17 cellular contexts compared by ENCODE assay signal in the genomic region with DNA sequence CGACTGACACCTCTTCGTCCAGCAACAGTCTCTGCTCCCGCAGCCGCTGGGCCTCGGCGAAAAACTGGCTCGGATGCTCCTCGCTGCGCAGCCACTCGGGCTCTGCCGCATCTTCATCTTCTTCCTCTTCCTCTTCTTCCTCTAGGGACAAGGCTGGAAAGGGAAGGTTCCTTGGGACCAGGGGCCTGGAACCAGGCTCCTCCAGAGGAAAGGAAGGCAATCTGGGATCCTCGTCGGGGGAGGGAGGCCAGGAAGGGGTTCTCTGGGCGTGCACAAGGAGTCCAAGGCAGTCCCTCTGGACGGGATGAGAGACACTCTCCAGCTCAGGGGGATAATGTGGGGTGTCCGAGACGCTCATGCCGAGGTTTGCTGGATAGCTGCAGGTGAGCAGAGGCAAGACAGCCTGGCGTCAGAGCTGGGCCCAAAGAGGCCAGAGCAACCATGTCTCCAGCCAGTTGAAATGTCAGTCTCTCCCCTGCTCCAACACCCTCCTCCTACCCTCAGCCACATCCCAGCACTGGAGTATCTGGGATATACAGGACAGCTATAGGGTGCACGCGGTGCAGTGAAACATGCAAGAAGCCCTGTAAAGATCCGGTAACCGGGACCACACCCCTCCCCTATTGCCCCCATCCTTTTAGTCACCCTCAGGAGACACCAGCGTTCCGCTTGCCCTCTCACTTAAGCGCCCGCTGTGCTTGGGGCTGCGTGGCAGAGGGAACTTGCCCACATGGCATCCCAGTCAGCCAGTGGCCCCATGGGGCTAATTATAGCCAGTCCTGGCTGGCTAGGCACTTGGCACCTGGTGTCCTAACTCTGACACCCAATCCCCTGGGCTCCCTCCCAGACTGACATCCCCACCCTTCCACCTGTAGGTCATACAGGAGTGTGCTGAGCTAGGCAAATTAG. TPM values are rescaled to one million over a fixed set of nuclear protein-coding genes. Genes with fewer than 3 reads are reported as not detected.
DNase-seq lines count a peak whose midpoint lies in the region; ATAC-seq and TF ChIP-seq lines count a peak whose summit lies in the region.
"Had no signal": no experiment of that assay in that cellular context is flagged by ENCODE, and none has a peak within 500 bp of the region (broad histone marks: within the 10 kb centered on the region; RNA-seq: fewer than 3 reads in every experiment).

A gene with protein sequence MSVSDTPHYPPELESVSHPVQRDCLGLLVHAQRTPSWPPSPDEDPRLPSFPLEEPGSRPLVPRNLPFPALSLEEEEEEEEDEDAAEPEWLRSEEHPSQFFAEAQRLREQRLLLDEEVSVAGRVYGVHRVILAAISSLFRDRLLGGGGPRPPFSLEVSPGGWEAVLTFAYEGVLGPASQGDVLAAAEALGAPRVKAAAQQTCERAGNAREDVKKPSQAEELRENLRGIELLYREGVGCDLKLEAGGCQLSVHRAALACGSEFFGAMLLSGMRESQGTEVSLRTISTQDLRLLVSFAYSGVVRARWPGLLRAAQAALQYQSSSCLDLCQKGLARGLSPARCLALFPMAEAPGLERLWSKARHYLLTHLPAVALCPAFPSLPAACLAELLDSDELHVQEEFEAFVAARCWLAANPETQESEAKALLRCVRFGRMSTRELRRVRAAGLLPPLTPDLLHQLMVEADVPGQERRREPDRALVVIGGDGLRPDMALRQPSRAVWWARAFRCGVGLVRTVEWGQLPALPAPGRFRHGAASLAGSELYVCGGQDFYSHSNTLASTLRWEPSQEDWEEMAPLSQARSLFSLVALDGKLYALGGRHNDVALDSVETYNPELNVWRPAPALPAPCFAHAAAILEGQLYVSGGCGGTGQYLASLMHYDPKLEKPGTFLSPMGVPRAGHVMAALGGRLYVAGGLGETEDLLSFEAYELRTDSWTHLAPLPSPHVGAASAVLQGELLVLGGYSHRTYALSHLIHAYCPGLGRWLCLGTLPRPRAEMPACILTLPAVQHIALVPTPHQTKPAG (minus strand): TSS at position 713 of the 909 bp plus-strand sequence. CDS start 355 bp downstream, at position 358.

- H2BK5ac ChIP-seq in IMR-90 (ENCODE audit: low read depth, low read length, poor library complexity, severe bottlenecking), result no peak within 1 kb of the TSS

- no peaks in the 10 kb centered on the region for H3K36me3 Mint-ChIP-seq in chondrocyte (ENCODE audit: low read depth)
- no peaks in the 10 kb centered on the region for H3K36me3 Mint-ChIP-seq in CD8-positive, alpha-beta memory T cell
- H3K36me3 Mint-ChIP-seq: stimulated activated memory B cell treated with anti-CD40 and anti-IgM and Interleukin-4, amounts not matched to agents 10 μg/mL and 1 μg/mL and 100 μg/mL, for 72 hours had no signal

- H2BK20ac ChIP-seq in IMR-90 (ENCODE audit: low read depth, low read length), result no peak within 1 kb of the TSS

- WGBS in IMR-90 (ENCODE audit: extremely low coverage in 2 of 2, insufficient read length in 1 of 2), 2 experiments, result 67% methylated on average over 5 of the region's 28 CpGs; no CpG with 5 or more reads in 1 of the 2 experiments

- H3K27me3 Mint-ChIP-seq in chondrocyte (ENCODE audit: low read depth), result peaks cover 2% of the 10 kb centered on the region
- no peaks in the 10 kb centered on the region for H3K27me3 Mint-ChIP-seq in CD8-positive, alpha-beta memory T cell
- H3K27me3 Mint-ChIP-seq: stimulated activated memory B cell treated with anti-CD40 and anti-IgM and Interleukin-4, amounts not matched to agents 10 μg/mL and 1 μg/mL and 100 μg/mL, for 72 hours had no signal

- H3K9ac ChIP-seq in IMR-90 (ENCODE audit: low read depth, low read length), result no peak within 1 kb of the TSS
- H3K9ac ChIP-seq in stomach smooth muscle (ENCODE audit: low read length in 2 of 2), result peak within 1 kb of the TSS; percentile 23 to 62
- H3K9ac ChIP-seq: SK-N-SH had no signal

- POLR2A ChIA-PET in IMR-90 (lab: Charles Lee; ENCODE audit: unreplicated experiment), result interaction anchor here (1.1 kb wide), 1 partner anchor 23 kb away, joined by 7 read pairs; no protein-coding TSS in a partner anchor
- POLR2A ChIA-PET in CD8-positive, alpha-beta memory T cell (lab: Charles Lee), result no interaction called here

- H3K27ac ChIP-seq in IMR-90 (ENCODE audit: insufficient read depth, low read length) (no peak within 1 kb of the TSS), layer of hippocampus (ENCODE audit: low read depth, low read length) (peak within 1 kb of the TSS; percentile 72), stomach smooth muscle (ENCODE audit: low read length) (no peak within 1 kb of the TSS)
- no peak within 1 kb of the TSS for H3K27ac ChIP-seq in CD8-positive, alpha-beta memory T cell (ENCODE audit: low read depth, low read length)

- H3K27ac Mint-ChIP-seq in chondrocyte (ENCODE audit: unreplicated experiment), result peak within 1 kb of the TSS; percentile 57
- H3K27ac Mint-ChIP-seq in CD8-positive, alpha-beta memory T cell, result no peak within 1 kb of the TSS
- H3K27ac Mint-ChIP-seq: activated naive CD4-positive, alpha-beta T cell treated with anti-CD3 and anti-CD28 coated beads for 36 hours; stimulated activated memory B cell treated with anti-CD40 and anti-IgM and Interleukin-4, amounts not matched to agents 10 μg/mL and 1 μg/mL and 100 μg/mL, for 72 hours had no signal

- H3K4me1 Mint-ChIP-seq in chondrocyte (ENCODE audit: low read depth), result peaks cover 10% of the 10 kb centered on the region
- H3K4me1 Mint-ChIP-seq in CD8-positive, alpha-beta memory T cell, result peaks cover 5 to 8% (median 5%) of the 10 kb centered on the region in 3 donors

- no peak within 1 kb of the TSS for H2BK15ac ChIP-seq in IMR-90 (ENCODE audit: low read depth, low read length)

- H3K9me3 ChIP-seq in IMR-90 (ENCODE audit: control insufficient read depth, insufficient read depth, low read length) (no peaks in the 10 kb centered on the region), stomach smooth muscle (ENCODE audit: control insufficient read depth in 2 of 2, low read length in 2 of 2) (no peaks in the 10 kb centered on the region)
- H3K9me3 ChIP-seq in CD8-positive, alpha-beta memory T cell (ENCODE audit: low read length), result no peaks in the 10 kb centered on the region
- H3K9me3 ChIP-seq: Caco-2, SK-N-SH had no signal

- no peak within 1 kb of the TSS for H2BK120ac ChIP-seq in IMR-90 (ENCODE audit: low read depth, low read length)

- no peaks in the 10 kb centered on the region for H4K20me1 ChIP-seq in IMR-90 (ENCODE audit: insufficient read depth, low read length)

- H3K14ac ChIP-seq in IMR-90 (replicated peaks; ENCODE audit: low read depth, low read length), result no peak within 1 kb of the TSS; the same call in 1 of the 2 replicates

- peak within 1 kb of the TSS; percentile 48 for H2AK9ac ChIP-seq in IMR-90 (replicated peaks; ENCODE audit: low read depth, low read length, poor library complexity)

- TF ChIP-seq RAD21 in IMR-90 (IDR thresholded peaks at IDR 0.05; ENCODE audit: low read length), result no peak

- H2AFZ ChIP-seq in IMR-90 (replicated peaks; ENCODE audit: low read length, poor library complexity), result peak within 1 kb of the TSS; percentile 85

- H3K9me1 ChIP-seq in IMR-90 (ENCODE audit: insufficient read depth, low read length), result no peaks in the 10 kb centered on the region

- CTCF ChIA-PET in IMR-90 (lab: Yijun Ruan, JAX), result no interaction called here
- CTCF ChIA-PET in CD8-positive, alpha-beta memory T cell (lab: Charles Lee), result interaction anchor here (1.0 to 1.4 kb wide), 2 partner anchors 10 to 22 kb away, joined by 3 read pairs; a partner anchor contains a TSS

- TF ChIP-seq POLR2A in IMR-90 (IDR thresholded peaks at IDR 0.05; ENCODE audit: low read depth, low read length), result no peak

- H3K36me3 ChIP-seq in IMR-90 (ENCODE audit: control insufficient read depth, insufficient read depth, low read length) (no peaks in the 10 kb centered on the region), stomach smooth muscle (ENCODE audit: control insufficient read depth in 2 of 2, insufficient read depth in 2 of 2, low read length in 2 of 2) (no peaks in the 10 kb centered on the region)
- no peaks in the 10 kb centered on the region for H3K36me3 ChIP-seq in CD8-positive, alpha-beta memory T cell (ENCODE audit: insufficient read depth, low read length)

- no peak within 1 kb of the TSS for H3K4me3 Mint-ChIP-seq in chondrocyte (ENCODE audit: unreplicated experiment)
- no peak within 1 kb of the TSS for H3K4me3 Mint-ChIP-seq in CD8-positive, alpha-beta memory T cell
- H3K4me3 Mint-ChIP-seq: activated naive CD4-positive, alpha-beta T cell treated with anti-CD3 and anti-CD28 coated beads for 36 hours; stimulated activated memory B cell treated with anti-CD40 and anti-IgM and Interleukin-4, amounts not matched to agents 10 μg/mL and 1 μg/mL and 100 μg/mL, for 72 hours had no signal

- in situ Hi-C loops in IMR-90 (cut with MboI; ENCODE audit: low sequenced_read_pairs), result no loop called here

- intact Hi-C loops in IMR-90 (cut with micrococcal nuclease), result no loop called here

- H3K79me1 ChIP-seq in IMR-90 (ENCODE audit: low read depth in 1 of 2, low read length in 2 of 2), result no peaks in the 10 kb centered on the region

- no peak; the same call in 1 of the 2 replicates for ATAC-seq in IMR-90 (ENCODE audit: low read depth)
- ATAC-seq: GM12878; K562; stimulated activated memory B cell treated with anti-CD40 and anti-IgM and Interleukin-4, amounts not matched to agents 10 μg/mL and 1 μg/mL and 100 μg/mL, for 72 hours had no signal

- H4K5ac ChIP-seq in IMR-90 (ENCODE audit: low read depth, low read length), result no peak within 1 kb of the TSS

- dilution Hi-C loops in IMR-90 (cut with HindIII; ENCODE audit: low sequenced_read_pairs, unreplicated experiment), result no loop called here

- no peak within 1 kb of the TSS for H4K91ac ChIP-seq in IMR-90 (ENCODE audit: insufficient read depth, low read depth, low read length)

- no peak within 1 kb of the TSS for H3K56ac ChIP-seq in IMR-90 (ENCODE audit: extremely low read depth, insufficient read depth, low read length)

- H3K4me3 ChIP-seq in IMR-90 (ENCODE audit: insufficient read depth, low read depth, low read length), result no peak within 1 kb of the TSS; the same call in 1 of the 2 replicates
- H3K4me3 ChIP-seq in stomach smooth muscle (ENCODE audit: low read length in 2 of 2), result peak within 1 kb of the TSS; percentile 36 to 61
- no peak within 1 kb of the TSS for H3K4me3 ChIP-seq in CD8-positive, alpha-beta memory T cell (ENCODE audit: low read length)
- H3K4me3 ChIP-seq: GM12878, K562 had no signal

- H2AK5ac ChIP-seq in IMR-90 (ENCODE audit: low read depth, low read length), result no peak within 1 kb of the TSS; the same call in 1 of the 2 replicates

- H3K27me3 ChIP-seq in IMR-90 (ENCODE audit: control insufficient read depth, insufficient read depth, low read length) (peaks cover 8% of the 10 kb centered on the region; the same call in 1 of the 2 replicates), layer of hippocampus (ENCODE audit: control insufficient read depth, insufficient read depth, low read length) (peaks cover 2% of the 10 kb centered on the region), stomach smooth muscle (ENCODE audit: control insufficient read depth in 1 of 2, insufficient read depth in 2 of 2, low read length in 2 of 2) (peaks cover 0 to 7% of the 10 kb centered on the region in 2 donors)
- no peaks in the 10 kb centered on the region for H3K27me3 ChIP-seq in CD8-positive, alpha-beta memory T cell (ENCODE audit: insufficient read depth, low read length, poor library complexity, severe bottlenecking)

- no peak within 1 kb of the TSS for H3K4ac ChIP-seq in IMR-90 (ENCODE audit: low read depth, low read length)

- H3K23ac ChIP-seq in IMR-90 (ENCODE audit: low read depth, low read length), result no peak within 1 kb of the TSS

- no peaks in the 10 kb centered on the region for H3K9me3 Mint-ChIP-seq in chondrocyte (ENCODE audit: low read depth)
- no peaks in the 10 kb centered on the region for H3K9me3 Mint-ChIP-seq in CD8-positive, alpha-beta memory T cell
- H3K9me3 Mint-ChIP-seq: activated naive CD4-positive, alpha-beta T cell treated with anti-CD3 and anti-CD28 coated beads for 36 hours had no signal

- H3K4me1 ChIP-seq in IMR-90 (ENCODE audit: control insufficient read depth, insufficient read depth, low read length) (peaks cover 2% of the 10 kb centered on the region; the same call in 1 of the 2 replicates), stomach smooth muscle (ENCODE audit: control insufficient read depth, insufficient read depth, low read length) (peaks cover 3% of the 10 kb centered on the region)
- H3K4me1 ChIP-seq in CD8-positive, alpha-beta memory T cell (ENCODE audit: insufficient read depth, low read length), result peaks cover 8% of the 10 kb centered on the region
- H3K4me1 ChIP-seq: Caco-2 had no signal

- BruUV-seq in IMR-90 (replicated peaks; lab: Mats Ljungman, UMichigan), result no TSS peak

- DNase-seq in IMR-90, result no peak
- DNase-seq in chondrocyte (ENCODE audit: low spot score), result no peak
- DNase-seq in COR-L47 (lab: John Stamatoyannopoulos, UW), result no peak
- no peak for DNase-seq in NCI-H1436 (lab: John Stamatoyannopoulos, UW)
- no peak for DNase-seq in epidermal melanocyte (ENCODE audit: insufficient read length, low spot score)
- DNase-seq in CD8-positive, alpha-beta memory T cell, result no peak
- DNase-seq: activated CD4-positive, alpha-beta T cell treated with anti-CD3 and anti-CD28 coated beads, Interleukin-2, amount 50 U/mL, for 1 hour; activated naive CD4-positive, alpha-beta T cell treated with anti-CD3 and anti-CD28 coated beads for 36 hours; Caco-2; SK-N-SH; stimulated activated CD4-positive, alpha-beta T cell treated with anti-CD3 and anti-CD28 coated beads, Interleukin-12 subunit alpha, Interleukin-12 subunit beta, amount 100 ng/mL, for 4 hours had no signal

- H4K8ac ChIP-seq in IMR-90 (ENCODE audit: low read depth in 2 of 2, low read length in 2 of 2), result peak within 1 kb of the TSS in 1 of 2 experiments; percentile 27; a peak in 1 of 4 replicates

- H3K4me2 ChIP-seq in IMR-90 (ENCODE audit: low read depth, low read length), result peak within 1 kb of the TSS; percentile 23; the same call in 1 of the 2 replicates
- H3K4me2 ChIP-seq: SK-N-SH had no signal

- TF ChIP-seq CTCF in IMR-90 (conservative IDR thresholded peaks at IDR 0.05; ENCODE audit: low read depth, low read length) (no peak), chondrocyte (IDR thresholded peaks at IDR 0.05) (no peak)

- H3K18ac ChIP-seq in IMR-90 (ENCODE audit: low read depth, low read length), result no peak within 1 kb of the TSS

RNA-seq across cellular contexts. Expression of the gene that starts here (rescaled TPM):
- total RNA-seq in IMR-90 (2012; rRNA removed) (under 0.01 TPM in 2 replicates), chondrocyte (not detected in 3 replicates)
- 0.03 TPM in 2 replicates for polyA plus RNA-seq in IMR-90 (2012; rRNA removed)
- 0.01 and 0.03 TPM in 2 replicates for polyA plus RNA-seq in IMR-90 (2012; cell fraction: cytosol; rRNA removed)
- 0.16 and 0.22 TPM in 2 replicates for polyA plus RNA-seq in IMR-90 (2012; cell fraction: nucleus; rRNA removed; ENCODE audit: low replicate concordance)
- total RNA-seq in CD8-positive, alpha-beta memory T cell, result under 1 TPM; 0.09 TPM
- 0.12 TPM for polyA plus RNA-seq in CD8-positive, alpha-beta memory T cell
- total RNA-seq: Caco-2, NCI-H460 had no signal
- polyA plus RNA-seq: SK-N-SH had no signal

Comparison
In these comparisons a context has a peak if more than half of its experiments do, and no peak if none do; other contexts are left out.
1. H3K4me3 ChIP-seq: peak in stomach smooth muscle (2 of 2); none in IMR-90 (single experiment) and CD8-positive, alpha-beta memory T cell (single experiment).